Comparison of ENCODE assay signal across 10 cellular contexts in genomic region chr14:60204843-60205774, GRCh38. TPM values are rescaled to one million over a fixed set of nuclear protein-coding genes. Genes with fewer than 3 reads are reported as not detected.
DNase-seq lines count a peak whose midpoint lies in the region; ATAC-seq and TF ChIP-seq lines count a peak whose summit lies in the region.
"Had no signal": no experiment of that assay in that cellular context is flagged by ENCODE, and none has a peak within 500 bp of the region (broad histone marks: within the 10 kb centered on the region; RNA-seq: fewer than 3 reads in every experiment).

No MANE protein-coding gene starts in this region.

- H3K27me3 Mint-ChIP-seq in activated CD4-positive, alpha-beta T cell treated with anti-CD3 and anti-CD28 coated beads, Interleukin-2, amount 10 ng/mL, durations not matched to agents 24 days and 14 days = peaks cover 28% of the 10 kb centered on the region
- peaks cover 18% of the 10 kb centered on the region for H3K27me3 Mint-ChIP-seq in activated CD4-positive, alpha-beta T cell treated with anti-CD3 and anti-CD28 coated beads, Interleukin-2, amount 10 ng/mL, durations not matched to agents 7 days and 5 days
- peaks cover 3% of the 10 kb centered on the region for H3K27me3 Mint-ChIP-seq in GM23338 (ENCODE audit: insufficient read depth, low read depth, poor library complexity)
- no peaks in the 10 kb centered on the region for H3K27me3 Mint-ChIP-seq in neural progenitor cell (ENCODE audit: insufficient read depth, low read depth)
- peaks cover 7% of the 10 kb centered on the region for H3K27me3 Mint-ChIP-seq in HFFc6 (ENCODE audit: insufficient read depth)

- no peak overlapping the region for H3K4me3 Mint-ChIP-seq in activated CD4-positive, alpha-beta T cell treated with anti-CD3 and anti-CD28 coated beads, Interleukin-2, amount 10 ng/mL, durations not matched to agents 24 days and 14 days
- H3K4me3 Mint-ChIP-seq in activated CD4-positive, alpha-beta T cell treated with anti-CD3 and anti-CD28 coated beads, Interleukin-2, amount 10 ng/mL, durations not matched to agents 7 days and 5 days = no peak overlapping the region
- H3K4me3 Mint-ChIP-seq in GM23338 (peak overlapping the region; percentile 39; the same call in 1 of the 3 replicates), neural progenitor cell (no peak overlapping the region), HFFc6 (no peak overlapping the region)
- H3K4me3 Mint-ChIP-seq: activated naive CD8-positive, alpha-beta T cell had no signal

- peak overlapping the region; percentile 17; the same call in 1 of the 2 replicates for H3K4me3 ChIP-seq in GM23338
- no peak overlapping the region for H3K4me3 ChIP-seq in neural progenitor cell

- H3K4me1 ChIP-seq in GM23338 (ENCODE audit: insufficient read depth) (peaks cover 23% of the 10 kb centered on the region), neural progenitor cell (peaks cover 15% of the 10 kb centered on the region)

- CTCF ChIA-PET in activated CD4-positive, alpha-beta T cell treated with anti-CD3 and anti-CD28 coated beads, Interleukin-2, amount 10 ng/mL, durations not matched to agents 7 days and 5 days (lab: Charles Lee) = no interaction called here

- H3K4me1 Mint-ChIP-seq in activated CD4-positive, alpha-beta T cell treated with anti-CD3 and anti-CD28 coated beads, Interleukin-2, amount 10 ng/mL, durations not matched to agents 24 days and 14 days = peaks cover 13% of the 10 kb centered on the region
- no peaks in the 10 kb centered on the region for H3K4me1 Mint-ChIP-seq in activated CD4-positive, alpha-beta T cell treated with anti-CD3 and anti-CD28 coated beads, Interleukin-2, amount 10 ng/mL, durations not matched to agents 7 days and 5 days
- peaks cover 22% of the 10 kb centered on the region for H3K4me1 Mint-ChIP-seq in GM23338
- peaks cover 18% of the 10 kb centered on the region for H3K4me1 Mint-ChIP-seq in neural progenitor cell
- H3K4me1 Mint-ChIP-seq in HFFc6 (ENCODE audit: low read depth) = no peaks in the 10 kb centered on the region

- ATAC-seq in GM23338 = peak; percentile 88
- peak; percentile 61 for ATAC-seq in HG03460 (IDR thresholded peaks at IDR 0.05; ENCODE audit: unreplicated experiment)

- H3K4me2 ChIP-seq in GM23338 = peak overlapping the region; percentile 70
- H3K4me2 ChIP-seq in neural progenitor cell = peak overlapping the region; percentile 25

- H3K27ac Mint-ChIP-seq in activated CD4-positive, alpha-beta T cell treated with anti-CD3 and anti-CD28 coated beads, Interleukin-2, amount 10 ng/mL, durations not matched to agents 24 days and 14 days = peak overlapping the region; percentile 2
- H3K27ac Mint-ChIP-seq in activated CD4-positive, alpha-beta T cell treated with anti-CD3 and anti-CD28 coated beads, Interleukin-2, amount 10 ng/mL, durations not matched to agents 7 days and 5 days = no peak overlapping the region
- H3K27ac Mint-ChIP-seq in GM23338 (peak overlapping the region; percentile 86), neural progenitor cell (no peak overlapping the region), HFFc6 (no peak overlapping the region)
- H3K27ac Mint-ChIP-seq: activated naive CD8-positive, alpha-beta T cell had no signal

- H3K27ac ChIP-seq in GM23338 (ENCODE audit: low read depth) (peak overlapping the region; percentile 78), neural progenitor cell (no peak overlapping the region)

- H3F3A ChIP-seq in GM23338 (replicated peaks; ENCODE audit: low read depth) (peaks cover 5% of the 10 kb centered on the region; the same call in 1 of the 2 replicates), neural progenitor cell (ENCODE audit: low read depth) (peaks cover 4% of the 10 kb centered on the region)

- H3K27me3 ChIP-seq in GM23338 (ENCODE audit: insufficient read depth) (no peaks in the 10 kb centered on the region), neural progenitor cell (no peaks in the 10 kb centered on the region)

- H2AFZ ChIP-seq in GM23338 (peak overlapping the region; percentile 87), neural progenitor cell (replicated peaks) (peak overlapping the region; percentile 68)

- no peak overlapping the region for H3K9ac ChIP-seq in neural progenitor cell

- TF ChIP-seq CTCF in GM23338 (conservative IDR thresholded peaks at IDR 0.05; ENCODE audit: low read depth in 2 of 2) (no peak), neural progenitor cell (IDR thresholded peaks at IDR 0.05) (no peak), HFFc6 (IDR thresholded peaks at IDR 0.05) (no peak)

- H3K9me2 ChIP-seq in GM23338 (ENCODE audit: insufficient read depth) = peaks cover 9% of the 10 kb centered on the region; the same call in 1 of the 2 replicates

- H3K36me3 ChIP-seq in GM23338 (ENCODE audit: insufficient read depth) (no peaks in the 10 kb centered on the region; the same call in 1 of the 2 replicates), neural progenitor cell (no peaks in the 10 kb centered on the region)

- H4K20me1 ChIP-seq in GM23338 (replicated peaks; ENCODE audit: insufficient read depth) (no peaks in the 10 kb centered on the region), neural progenitor cell (ENCODE audit: low read depth) (no peaks in the 10 kb centered on the region)

- H3K36me3 Mint-ChIP-seq in activated CD4-positive, alpha-beta T cell treated with anti-CD3 and anti-CD28 coated beads, Interleukin-2, amount 10 ng/mL, durations not matched to agents 24 days and 14 days (ENCODE audit: low read depth) = no peaks in the 10 kb centered on the region
- H3K36me3 Mint-ChIP-seq in activated CD4-positive, alpha-beta T cell treated with anti-CD3 and anti-CD28 coated beads, Interleukin-2, amount 10 ng/mL, durations not matched to agents 7 days and 5 days (ENCODE audit: low read depth) = no peaks in the 10 kb centered on the region
- H3K36me3 Mint-ChIP-seq in GM23338 (ENCODE audit: low read depth) = no peaks in the 10 kb centered on the region
- H3K36me3 Mint-ChIP-seq in neural progenitor cell = no peaks in the 10 kb centered on the region
- H3K36me3 Mint-ChIP-seq in HFFc6 (ENCODE audit: low read depth) = no peaks in the 10 kb centered on the region

- intact Hi-C loops in activated CD4-positive, alpha-beta T cell treated with anti-CD3 and anti-CD28 coated beads, Interleukin-2, amount 10 ng/mL, durations not matched to agents 24 days and 14 days (cut with micrococcal nuclease) = no loop called here

- POLR2A ChIA-PET in activated CD4-positive, alpha-beta T cell treated with anti-CD3 and anti-CD28 coated beads, Interleukin-2, amount 10 ng/mL, durations not matched to agents 7 days and 5 days (lab: Charles Lee) = no interaction called here

- H3K9me3 Mint-ChIP-seq in activated CD4-positive, alpha-beta T cell treated with anti-CD3 and anti-CD28 coated beads, Interleukin-2, amount 10 ng/mL, durations not matched to agents 24 days and 14 days = peaks cover 9% of the 10 kb centered on the region
- no peaks in the 10 kb centered on the region for H3K9me3 Mint-ChIP-seq in activated CD4-positive, alpha-beta T cell treated with anti-CD3 and anti-CD28 coated beads, Interleukin-2, amount 10 ng/mL, durations not matched to agents 7 days and 5 days
- H3K9me3 Mint-ChIP-seq in GM23338 = no peaks in the 10 kb centered on the region
- peaks cover 11% of the 10 kb centered on the region for H3K9me3 Mint-ChIP-seq in neural progenitor cell
- H3K9me3 Mint-ChIP-seq in HFFc6 = no peaks in the 10 kb centered on the region

- DNase-seq in activated CD4-positive, alpha-beta T cell treated with anti-CD3 and anti-CD28 coated beads, Interleukin-2, amount 10 ng/mL, durations not matched to agents 24 days and 14 days = no peak
- DNase-seq in activated CD4-positive, alpha-beta T cell treated with anti-CD3 and anti-CD28 coated beads, Interleukin-2, amount 10 ng/mL, durations not matched to agents 7 days and 5 days = no peak
- DNase-seq in GM23338 (ENCODE audit: low spot score) (peak; percentile 35), neural progenitor cell (ENCODE audit: low spot score) (no peak), NCI-H2081 (lab: John Stamatoyannopoulos, UW) (no peak), HFFc6 (no peak), DMS153 (lab: John Stamatoyannopoulos, UW) (no peak)
- DNase-seq: T1000 had no signal

- H3K9me3 ChIP-seq in neural progenitor cell (ENCODE audit: low read depth) = no peaks in the 10 kb centered on the region

- H3K79me2 ChIP-seq in GM23338 (replicated peaks; ENCODE audit: insufficient read depth) (no peaks in the 10 kb centered on the region), neural progenitor cell (ENCODE audit: low read depth) (no peaks in the 10 kb centered on the region)

TF ChIP-seq in GM23338, 12 proteins besides CTCF, POLR2A, EP300 and RAD21 (continues in another document):
- no peak for TF ChIP-seq EZH2phosphoT487 (IDR thresholded peaks at IDR 0.05; ENCODE audit: unreplicated experiment)

RNA-seq across cellular contexts. Expression of gene DHRS7, which starts 39.9 kb away (rescaled TPM):
- 42.9 TPM in 2 replicates for total RNA-seq in activated CD4-positive, alpha-beta T cell treated with anti-CD3 and anti-CD28 coated beads, Interleukin-2, amount 10 ng/mL, durations not matched to agents 24 days and 14 days
- 10 to 100 TPM; 36.9 to 44.8 TPM for total RNA-seq in activated CD4-positive, alpha-beta T cell treated with anti-CD3 and anti-CD28 coated beads, Interleukin-2, amount 10 ng/mL, durations not matched to agents 7 days and 5 days
- 39.3 and 46.4 TPM in 2 replicates for total RNA-seq in GM23338 (2014; rRNA removed; shearing (Covaris generic))
- 34.4 and 39.4 TPM in 2 replicates for polyA plus RNA-seq in GM23338 (2016; fragmentation: Nextera tagmentation; extraction: Ambion mirVana)
- 32.2 and 47.8 TPM in 2 replicates for total RNA-seq in neural progenitor cell (ENCODE audit: low replicate concordance)
- 10 to 100 TPM; 50.0 to 75.0 (median 54.1) TPM for total RNA-seq in HFFc6 (2021; fragmentation: NEBNext Ultra II Directional; extraction: Animal tissue kit (Norgen Biotek cat#: 25700))

RNA-seq across cellular contexts. Expression of gene PPM1A, which starts 43.9 kb away (rescaled TPM):
- total RNA-seq in activated CD4-positive, alpha-beta T cell treated with anti-CD3 and anti-CD28 coated beads, Interleukin-2, amount 10 ng/mL, durations not matched to agents 24 days and 14 days = 42.9 and 43.9 TPM in 2 replicates
- total RNA-seq in activated CD4-positive, alpha-beta T cell treated with anti-CD3 and anti-CD28 coated beads, Interleukin-2, amount 10 ng/mL, durations not matched to agents 7 days and 5 days = 10 to 100 TPM; 48.9 to 53.1 TPM
- total RNA-seq in GM23338 (2014; rRNA removed; shearing (Covaris generic)) = 34.1 and 42.8 TPM in 2 replicates
- polyA plus RNA-seq in GM23338 (2016; fragmentation: Nextera tagmentation; extraction: Ambion mirVana) = 26.4 and 29.8 TPM in 2 replicates
- 35.2 and 55.0 TPM in 2 replicates for total RNA-seq in neural progenitor cell (ENCODE audit: low replicate concordance)
- 10 to 100 TPM; 35.2 to 38.0 (median 36.5) TPM for total RNA-seq in HFFc6 (2021; fragmentation: NEBNext Ultra II Directional; extraction: Animal tissue kit (Norgen Biotek cat#: 25700))

Comparison
In these comparisons a context has a peak if more than half of its experiments do, and no peak if none do; other contexts are left out.
1. H3K27ac Mint-ChIP-seq: peak in activated CD4-positive, alpha-beta T cell treated with anti-CD3 and anti-CD28 coated beads, Interleukin-2, amount 10 ng/mL, durations not matched to agents 24 days and 14 days (single experiment) and GM23338 (single experiment); none in activated CD4-positive, alpha-beta T cell treated with anti-CD3 and anti-CD28 coated beads, Interleukin-2, amount 10 ng/mL, durations not matched to agents 7 days and 5 days (single experiment), neural progenitor cell (single experiment) and HFFc6 (single experiment).